Comparison of ENCODE assay signal across 30 cellular contexts in the genomic region with DNA sequence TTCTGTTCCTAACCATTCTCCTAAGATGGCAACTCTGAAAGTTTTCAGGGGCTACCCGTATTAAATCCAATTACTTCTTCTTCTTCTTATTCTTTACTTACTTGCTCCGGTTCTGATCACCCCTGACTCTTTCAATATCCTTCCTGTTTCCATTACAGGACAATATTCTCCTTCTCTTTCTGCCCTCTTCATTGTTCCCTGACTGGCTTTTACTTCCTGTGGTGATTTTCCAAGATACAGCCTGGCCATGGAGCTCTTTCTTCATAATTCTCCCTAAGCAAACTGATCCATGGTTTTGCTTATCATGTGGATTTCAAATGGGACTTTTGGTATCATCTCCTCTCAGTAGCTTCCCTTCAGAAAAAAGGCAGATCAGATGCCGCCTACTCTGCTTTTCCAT. TPM values are rescaled to one million over a fixed set of nuclear protein-coding genes. Genes with fewer than 3 reads are reported as not detected.
"Had no signal": no experiment of that assay in that cellular context is flagged by ENCODE, and none has a peak within 500 bp of the region (broad histone marks: within the 10 kb centered on the region; RNA-seq: fewer than 3 reads in every experiment).

No MANE protein-coding gene starts in this region.

- H3K4me3 ChIP-seq: ascending aorta, esophagus muscularis mucosa, gastroesophageal sphincter had no signal

- H3K27ac Mint-ChIP-seq: activated B cell treated with CpG ODN at 0.5 μM for 24 hours; activated CD4-positive, alpha-beta memory T cell treated with anti-CD3 and anti-CD28 coated beads for 36 hours; activated naive CD4-positive, alpha-beta T cell treated with anti-CD3 and anti-CD28 coated beads, Interleukin-2, amount 10 ng/mL, durations not matched to agents 7 days and 5 days; activated naive CD4-positive, alpha-beta T cell treated with anti-CD3 and anti-CD28 coated beads, Interleukin-2, amount 50 U/mL, for 72 hours; activated naive CD8-positive, alpha-beta T cell treated with anti-CD3 and anti-CD28 coated beads, Interleukin-2, amount 10 ng/mL, durations not matched to agents 7 days and 5 days; activated T-cell treated with anti-CD3 and anti-CD28 coated beads, Interleukin-2, amount 50 U/mL, for 24 hours; activated T-cell treated with anti-CD3 and anti-CD28 coated beads, Interleukin-2, amount 50 U/mL, for 72 hours; brain; T-cell; T-helper 1 cell treated with Interleukin-12 subunit alpha and Interleukin-12 subunit beta and Interleukin-4 antibody, amounts not matched to agents 30 μg/mL and 1 μg/mL, for 36 hours; T-helper 2 cell treated with Interferon-gamma antibody and Interleukin-4, amounts not matched to agents 5 μg/mL and 100 μg/mL, for 36 hours had no signal

- H3K4me1 Mint-ChIP-seq: activated B cell treated with CpG ODN at 0.5 μM for 24 hours; activated naive CD4-positive, alpha-beta T cell treated with anti-CD3 and anti-CD28 coated beads, Interleukin-2, amount 10 ng/mL, durations not matched to agents 7 days and 5 days; activated naive CD8-positive, alpha-beta T cell treated with anti-CD3 and anti-CD28 coated beads, Interleukin-2, amount 10 ng/mL, durations not matched to agents 7 days and 5 days; brain had no signal

- H3K4me3 Mint-ChIP-seq: activated B cell treated with CpG ODN at 0.5 μM for 24 hours; activated CD4-positive, alpha-beta memory T cell treated with anti-CD3 and anti-CD28 coated beads for 36 hours; activated naive CD4-positive, alpha-beta T cell treated with anti-CD3 and anti-CD28 coated beads, Interleukin-2, amount 10 ng/mL, durations not matched to agents 7 days and 5 days; activated naive CD8-positive, alpha-beta T cell treated with anti-CD3 and anti-CD28 coated beads, Interleukin-2, amount 10 ng/mL, durations not matched to agents 7 days and 5 days; activated T-cell treated with anti-CD3 and anti-CD28 coated beads, Interleukin-2, amount 50 U/mL, for 24 hours; activated T-cell treated with anti-CD3 and anti-CD28 coated beads, Interleukin-2, amount 50 U/mL, for 72 hours; brain; T-cell; T-helper 1 cell treated with Interleukin-12 subunit alpha and Interleukin-12 subunit beta and Interleukin-4 antibody, amounts not matched to agents 30 μg/mL and 1 μg/mL, for 36 hours; T-helper 2 cell treated with Interferon-gamma antibody and Interleukin-4, amounts not matched to agents 5 μg/mL and 100 μg/mL, for 36 hours had no signal

- H3K9me3 Mint-ChIP-seq: activated B cell treated with CpG ODN at 0.5 μM for 24 hours; activated CD4-positive, alpha-beta memory T cell treated with anti-CD3 and anti-CD28 coated beads for 36 hours; activated naive CD4-positive, alpha-beta T cell treated with anti-CD3 and anti-CD28 coated beads, Interleukin-2, amount 10 ng/mL, durations not matched to agents 7 days and 5 days; activated naive CD4-positive, alpha-beta T cell treated with anti-CD3 and anti-CD28 coated beads, Interleukin-2, amount 50 U/mL, for 72 hours; activated naive CD8-positive, alpha-beta T cell treated with anti-CD3 and anti-CD28 coated beads, Interleukin-2, amount 10 ng/mL, durations not matched to agents 7 days and 5 days; activated T-cell treated with anti-CD3 and anti-CD28 coated beads, Interleukin-2, amount 50 U/mL, for 24 hours; activated T-cell treated with anti-CD3 and anti-CD28 coated beads, Interleukin-2, amount 50 U/mL, for 72 hours; brain; T-cell; T-helper 1 cell treated with Interleukin-12 subunit alpha and Interleukin-12 subunit beta and Interleukin-4 antibody, amounts not matched to agents 30 μg/mL and 1 μg/mL, for 36 hours; T-helper 2 cell treated with Interferon-gamma antibody and Interleukin-4, amounts not matched to agents 5 μg/mL and 100 μg/mL, for 36 hours had no signal

- H3K27me3 Mint-ChIP-seq: activated B cell treated with CpG ODN at 0.5 μM for 24 hours; activated CD4-positive, alpha-beta memory T cell treated with anti-CD3 and anti-CD28 coated beads for 36 hours; activated naive CD4-positive, alpha-beta T cell treated with anti-CD3 and anti-CD28 coated beads, Interleukin-2, amount 10 ng/mL, durations not matched to agents 7 days and 5 days; activated naive CD8-positive, alpha-beta T cell treated with anti-CD3 and anti-CD28 coated beads, Interleukin-2, amount 10 ng/mL, durations not matched to agents 7 days and 5 days; activated T-cell treated with anti-CD3 and anti-CD28 coated beads, Interleukin-2, amount 50 U/mL, for 24 hours; brain; T-cell had no signal

- ATAC-seq: activated CD4-positive, CD25-positive, alpha-beta regulatory T cell treated with anti-CD3 and anti-CD28 coated beads, Interleukin-2, amount 50 U/mL, for 24 hours; activated naive CD4-positive, alpha-beta T cell treated with anti-CD3 and anti-CD28 coated beads, Interleukin-2, amount 50 U/mL, for 72 hours; activated T-cell treated with anti-CD3 and anti-CD28 coated beads, Interleukin-2, amount 50 U/mL, for 72 hours; gastroesophageal sphincter; T-cell had no signal

- H3K9me3 ChIP-seq: ascending aorta, esophagus muscularis mucosa, gastroesophageal sphincter had no signal

- DNase-seq: activated B cell treated with CpG ODN at 0.5 μM for 24 hours; activated CD4-positive, alpha-beta memory T cell treated with anti-CD3 and anti-CD28 coated beads for 36 hours; activated CD4-positive, alpha-beta T cell treated with anti-CD3 and anti-CD28 coated beads for 48 hours; activated CD8-positive, alpha-beta memory T cell treated with anti-CD3 and anti-CD28 coated beads, Interleukin-2, amount 50 U/mL, for 48 hours; activated gamma-delta T cell; activated naive CD4-positive, alpha-beta T cell; activated naive CD4-positive, alpha-beta T cell treated with anti-CD3 and anti-CD28 coated beads, Interleukin-2, amount 10 ng/mL, durations not matched to agents 7 days and 5 days; activated naive CD8-positive, alpha-beta T cell treated with anti-CD3 and anti-CD28 coated beads, Interleukin-2, amount 10 ng/mL, durations not matched to agents 7 days and 5 days; activated T-cell treated with anti-CD3 and anti-CD28 coated beads for 4 hours; activated T-cell treated with anti-CD3 and anti-CD28 coated beads, Interleukin-2, amount 50 U/mL, for 24 hours; activated T-cell treated with anti-CD3 and anti-CD28 coated beads, Interleukin-2, amount 50 U/mL, for 72 hours; cortex of kidney; effector CD8-positive, alpha-beta T cell; erythroblast; foreskin melanocyte; head of caudate nucleus; hippocampal formation; T-cell; T1000; WERI-Rb-1 had no signal

RNA-seq across cellular contexts. Expression of gene TDRD1, which starts 40.6 kb away (rescaled TPM):
- total RNA-seq: chondrocyte, dermis microvascular lymphatic vessel endothelial cell had no signal
